In the genomic region with DNA sequence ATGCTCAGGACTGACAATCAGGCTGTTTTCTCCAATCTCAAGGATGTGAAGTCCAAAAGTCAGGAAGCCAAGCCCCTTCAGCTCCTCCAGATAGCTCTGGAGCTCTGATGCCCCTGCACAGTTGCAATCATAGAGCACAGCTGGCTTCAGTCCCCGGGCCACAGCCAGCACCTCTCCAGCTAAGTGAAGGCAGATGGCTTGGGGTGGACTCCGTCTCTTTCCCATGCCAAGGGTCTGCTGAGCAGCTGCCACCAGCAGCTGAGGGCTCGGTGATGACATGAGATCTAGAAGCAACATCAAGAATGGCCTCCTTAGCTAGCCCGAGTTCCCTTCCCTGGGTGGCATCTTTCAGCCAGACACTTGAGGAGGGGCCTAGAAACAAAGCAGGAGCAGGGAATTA, we compare ENCODE assay signal across 8 cellular contexts. TPM values are rescaled to one million over a fixed set of nuclear protein-coding genes. Genes with fewer than 3 reads are reported as not detected.
A peak's percentile ranks its signal among the peaks of the same experiment; 100 is the strongest.
DNase-seq lines count a peak whose midpoint lies in the region; ATAC-seq and TF ChIP-seq lines count a peak whose summit lies in the region.

No MANE protein-coding gene starts in this region.

- intact Hi-C loops in lower lobe of right lung (cut with DNase I): no loop called here

- no peak overlapping the region for H3K27ac ChIP-seq in lower lobe of right lung

- CTCF ChIA-PET in AG04449 (lab: Yijun Ruan, JAX): interaction anchor here (1.6 to 2.2 kb wide), 4 partner anchors 11 to 206 kb away, joined by 6 to 9 read pairs (median 6); no protein-coding TSS in a partner anchor

- no peak for DNase-seq in AG04449 (ENCODE audit: low read depth, low spot score)
- no peak for DNase-seq in GM12865 (ENCODE audit: low read depth)
- no peak for DNase-seq in lower lobe of right lung
- DNase-seq in activated gamma-delta T cell (lab: John Stamatoyannopoulos, UW): no peak
- DNase-seq in stimulated activated CD4-positive, alpha-beta T cell treated with anti-CD3 and anti-CD28 coated beads, Interleukin-2, amount 100 ng/mL, for 24 hours: no peak
- no peak for DNase-seq in stimulated activated naive CD4-positive, alpha-beta T cell treated with Interleukin-2 at 50 U/mL for 16 hours (lab: John Stamatoyannopoulos, UW)

- ATAC-seq in lower lobe of right lung (no peak), HG03520 (IDR thresholded peaks at IDR 0.05; ENCODE audit: unreplicated experiment) (no peak)

- H3K4me1 ChIP-seq in lower lobe of right lung: peaks cover 15% of the 10 kb centered on the region

- TF ChIP-seq CTCF in AG04449 (IDR thresholded peaks at IDR 0.05; ENCODE audit: insufficient read depth, low read length, missing control alignments) (no peak), GM12865 (IDR thresholded peaks at IDR 0.05; ENCODE audit: insufficient read depth, low read depth, low read length, missing control alignments) (no peak), lower lobe of right lung (IDR thresholded peaks at IDR 0.05) (no peak)

- peaks cover 15% of the 10 kb centered on the region for H3K36me3 ChIP-seq in lower lobe of right lung

- POLR2A ChIA-PET in AG04449 (lab: Yijun Ruan, JAX): interaction anchor here (0.7 kb wide), 1 partner anchor 46 kb away, joined by 3 read pairs; no protein-coding TSS in a partner anchor

- peak overlapping the region; percentile 94 for H3K4me3 ChIP-seq in AG04449 (ENCODE audit: low read depth, low read length)
- peak overlapping the region; percentile 95 for H3K4me3 ChIP-seq in GM12865 (ENCODE audit: low read depth, low read length)
- H3K4me3 ChIP-seq in lower lobe of right lung: peak overlapping the region; percentile 64

- H3K9me3 ChIP-seq in lower lobe of right lung: no peaks in the 10 kb centered on the region

- H3K27ac Mint-ChIP-seq in activated naive CD8-positive, alpha-beta T cell: peak overlapping the region; percentile 99

- no peaks in the 10 kb centered on the region for H3K27me3 Mint-ChIP-seq in activated naive CD8-positive, alpha-beta T cell

- H3K9me3 Mint-ChIP-seq in activated naive CD8-positive, alpha-beta T cell (ENCODE audit: low read depth): no peaks in the 10 kb centered on the region

- H3K4me1 Mint-ChIP-seq in activated naive CD8-positive, alpha-beta T cell (ENCODE audit: low read depth): peaks cover 48% of the 10 kb centered on the region

- H3K36me3 Mint-ChIP-seq in activated naive CD8-positive, alpha-beta T cell: peaks cover 10% of the 10 kb centered on the region

- H3K4me3 Mint-ChIP-seq in activated naive CD8-positive, alpha-beta T cell: peak overlapping the region; percentile 88

- no peaks in the 10 kb centered on the region for H3K27me3 ChIP-seq in lower lobe of right lung (ENCODE audit: low read depth)

RNA-seq across cellular contexts. Expression of a gene that starts 1.0 kb away (rescaled TPM):
- total RNA-seq in lower lobe of right lung: 1.6 TPM

RNA-seq across cellular contexts. Expression of a gene that starts 22.6 kb away (rescaled TPM):
- total RNA-seq in lower lobe of right lung: 18.2 TPM

RNA-seq across cellular contexts. Expression of a gene that starts 27.5 kb away (rescaled TPM):
- total RNA-seq in lower lobe of right lung: 12.4 TPM

RNA-seq across cellular contexts. Expression of a gene that starts 44.4 kb away (rescaled TPM):
- 6.2 TPM for total RNA-seq in lower lobe of right lung
